1 cellular context compared by ENCODE assay signal in genomic region chr12:95942532-95943230, GRCh38.
TF ChIP-seq lines count a peak whose summit lies in the region.

CCDC38 (minus strand) TSS chr12:95942614; CDS start chr12:95936509, 6,105 bp downstream.

TF ChIP-seq in H1, 55 proteins besides CTCF, POLR2A, EP300 and RAD21 (continued from another document):
- TF ChIP-seq HDAC2 (IDR thresholded peaks at IDR 0.05; ENCODE audit: borderline replicate concordance in 1 of 2, low read depth in 2 of 2, low read length in 2 of 2) (0 out of 4 replicates have a peak, but pooled peaks of 1 of the 2 experiments have one; percentile 52), SIX5 (IDR thresholded peaks at IDR 0.05; ENCODE audit: low read depth, low read length) (no peak), POU5F1 (IDR thresholded peaks at IDR 0.05; ENCODE audit: low read depth, low read length) (no peak), CTBP2 (IDR thresholded peaks at IDR 0.05; ENCODE audit: borderline replicate concordance, insufficient read depth, insufficient read length, low read length) (no peak), KDM1A (IDR thresholded peaks at IDR 0.05; ENCODE audit: borderline replicate concordance, low read length) (0 out of 2 replicates have a peak, but pooled peaks have one; percentile 11), GABPA (IDR thresholded peaks at IDR 0.05; ENCODE audit: borderline replicate concordance, insufficient read depth, low read length) (no peak; the same call in 1 of the 2 replicates), BRCA1 (IDR thresholded peaks at IDR 0.05; ENCODE audit: low read depth, low read length) (no peak), NANOG (IDR thresholded peaks at IDR 0.05; ENCODE audit: insufficient read depth, low read depth, low read length, poor library complexity, severe bottlenecking) (no peak), RNF2 (IDR thresholded peaks at IDR 0.05; ENCODE audit: borderline replicate concordance, low read depth, low read length, missing control alignments, poor library complexity, severe bottlenecking) (no peak), USF2 (IDR thresholded peaks at IDR 0.05; ENCODE audit: low read length) (peak; percentile 82), ZNF274 (IDR thresholded peaks at IDR 0.05; ENCODE audit: borderline replicate concordance, extremely low read depth, low read length) (no peak), ATF3 (IDR thresholded peaks at IDR 0.05; ENCODE audit: insufficient read depth, low read depth, low read length) (no peak), POLR2AphosphoS5 (IDR thresholded peaks at IDR 0.05; ENCODE audit: low read depth, low read length) (no peak), E2F6 (IDR thresholded peaks at IDR 0.05) (0 out of 2 replicates have a peak, but pooled peaks have one; percentile 22)
